Comparison of ENCODE assay signal across 8 cellular contexts in genomic region chr15:73051402-73051810, GRCh38. TPM values are rescaled to one million over a fixed set of nuclear protein-coding genes. Genes with fewer than 3 reads are reported as not detected.
DNase-seq lines count a peak whose midpoint lies in the region; ATAC-seq and TF ChIP-seq lines count a peak whose summit lies in the region.

No MANE protein-coding gene starts in this region.

- peak overlapping the region; percentile 73 for H3K27ac Mint-ChIP-seq in endodermal cell

- intact Hi-C loops in Panc1 (cut with micrococcal nuclease; ENCODE audit: unreplicated experiment), result no loop called here

- POLR2A ChIA-PET in Panc1 (lab: Charles Lee), result no interaction called here

- H3K27me3 Mint-ChIP-seq in endodermal cell (ENCODE audit: insufficient read depth), result no peaks in the 10 kb centered on the region

- H3K4me3 Mint-ChIP-seq in endodermal cell, result no peak overlapping the region

- no peaks in the 10 kb centered on the region for H3K36me3 Mint-ChIP-seq in endodermal cell (ENCODE audit: low read depth)

- in situ Hi-C loops in Panc1 (cut with HindIII; ENCODE audit: low pct_unique_long_range_greater_than_20kb, low sequenced_read_pairs), result no loop called here

- no peak overlapping the region for H3K27ac ChIP-seq in Panc1 (ENCODE audit: low read length)
- H3K27ac ChIP-seq in endodermal cell (ENCODE audit: low read depth, low read length), result peak overlapping the region; percentile 89
- peak overlapping the region; percentile 53 for H3K27ac ChIP-seq in muscle layer of duodenum (ENCODE audit: low read length)

- ATAC-seq in Panc1, result peak; percentile 30

- no peak for TF ChIP-seq CTCF in Panc1 (IDR thresholded peaks at IDR 0.05)
- TF ChIP-seq CTCF in endodermal cell (conservative IDR thresholded peaks at IDR 0.05), result no peak

- no peaks in the 10 kb centered on the region for H3K9me3 ChIP-seq in Panc1 (ENCODE audit: control insufficient read depth, insufficient read depth, low read depth, low read length)
- H3K9me3 ChIP-seq in endodermal cell (ENCODE audit: control insufficient read depth, low read length), result peaks cover 4% of the 10 kb centered on the region
- no peaks in the 10 kb centered on the region for H3K9me3 ChIP-seq in muscle layer of duodenum (ENCODE audit: control insufficient read depth in 1 of 2, low read length in 2 of 2)

- WGBS in endodermal cell (ENCODE audit: insufficient coverage in 1 of 2, insufficient read length in 1 of 2), 2 experiments, result 1 to 2% methylated on average over 14 to 42 of the region's 42 CpGs

- peak overlapping the region; percentile 68 for H3K9ac ChIP-seq in endodermal cell (ENCODE audit: extremely low read depth, low read length, poor library complexity, severe bottlenecking)

- peak overlapping the region; percentile 67 to 71 for H3K4me3 ChIP-seq in Panc1 (ENCODE audit: low read depth in 2 of 2, low read length in 2 of 2)
- H3K4me3 ChIP-seq in endodermal cell (ENCODE audit: low read length), result peak overlapping the region; percentile 80
- peak overlapping the region; percentile 61 to 83 for H3K4me3 ChIP-seq in muscle layer of duodenum (ENCODE audit: low read depth in 1 of 2, low read length in 2 of 2)

- H3K9me3 Mint-ChIP-seq in endodermal cell, result peaks cover 10% of the 10 kb centered on the region

- peaks cover 58% of the 10 kb centered on the region for H3K27me3 ChIP-seq in Panc1 (ENCODE audit: control insufficient read depth, insufficient read depth, low read length)
- H3K27me3 ChIP-seq in endodermal cell (ENCODE audit: control insufficient read depth, insufficient read depth, low read length, poor library complexity, severe bottlenecking), result no peaks in the 10 kb centered on the region
- H3K27me3 ChIP-seq in muscle layer of duodenum (ENCODE audit: low read depth, low read length), result peaks cover 5% of the 10 kb centered on the region

- peaks cover 3% of the 10 kb centered on the region; the same call in 1 of the 2 replicates for H3K36me3 ChIP-seq in Panc1 (ENCODE audit: control insufficient read depth, insufficient read depth, low read length)
- H3K36me3 ChIP-seq in endodermal cell (ENCODE audit: control insufficient read depth, insufficient read depth, low read length), result no peaks in the 10 kb centered on the region
- H3K36me3 ChIP-seq in muscle layer of duodenum (ENCODE audit: control insufficient read depth in 1 of 2, insufficient read depth in 2 of 2, low read length in 2 of 2), result no peaks in the 10 kb centered on the region

- no TSS peak for BruUV-seq in Panc1 (replicated peaks; lab: Mats Ljungman, UMichigan)

- CTCF ChIA-PET in Panc1 (lab: Charles Lee), result no interaction called here

- H3K4me1 Mint-ChIP-seq in endodermal cell, result peaks cover 20% of the 10 kb centered on the region

- DNase-seq in NCI-H82 (lab: John Stamatoyannopoulos, UW), result peak; percentile 71
- DNase-seq in NCI-H82 treated with DMSO at 0.1 percent for 48 hours (lab: John Stamatoyannopoulos, UW; ENCODE audit: unreplicated experiment), result no peak
- DNase-seq in Panc1 (ENCODE audit: low read depth, low spot score), result no peak
- DNase-seq in endodermal cell, result peak; percentile 76
- no peak for DNase-seq in NCI-H1930 (lab: John Stamatoyannopoulos, UW)
- DNase-seq in activated gamma-delta T cell (lab: John Stamatoyannopoulos, UW), result no peak
- DNase-seq in NCI-H2081 (lab: John Stamatoyannopoulos, UW), result no peak

- H3K4me1 ChIP-seq in Panc1 (ENCODE audit: control insufficient read depth, insufficient read depth, low read length), result peaks cover 11% of the 10 kb centered on the region
- peaks cover 16% of the 10 kb centered on the region for H3K4me1 ChIP-seq in endodermal cell (ENCODE audit: control insufficient read depth, insufficient read depth, low read length)
- H3K4me1 ChIP-seq in muscle layer of duodenum (ENCODE audit: control insufficient read depth in 1 of 2, insufficient read depth in 2 of 2, low read length in 2 of 2), result peaks cover 0 to 18% of the 10 kb centered on the region in 2 donors

RNA-seq across cellular contexts. Expression of gene NEO1, which starts 0.9 kb away (rescaled TPM):
- total RNA-seq in Panc1 (2021; ENCODE audit: unreplicated experiment) (7.5 TPM), endodermal cell (100 to 1,000 TPM; 132 TPM)
- 6.3 TPM for polyA plus RNA-seq in Panc1 (2012; ENCODE audit: insufficient read length)
- 80.4 TPM for polyA plus RNA-seq in endodermal cell (2013, experiment 1 of 2)
- polyA plus RNA-seq in endodermal cell (2013, experiment 2 of 2), result 75.6 TPM

Comparison
In these comparisons a context has a peak if more than half of its experiments do, and no peak if none do; other contexts are left out.
1. DNase-seq: peak in NCI-H82 (single experiment) and endodermal cell (single experiment); none in NCI-H82 treated with DMSO at 0.1 percent for 48 hours (single experiment), Panc1 (single experiment), NCI-H1930 (0 of 2), activated gamma-delta T cell (single experiment) and NCI-H2081 (0 of 2).
2. RNA of gene NEO1, which starts 0.9 kb away (total RNA-seq): 132 TPM in endodermal cell; 7.5 TPM in Panc1 (single experiment); every median in the first group is over 10 times any median in the second.
3. Peak in every context shown above with its lines, with median percentiles within 50 percentile points of each other: H3K4me3 ChIP-seq.